ENCODE assay signal across 1 cellular context in the genomic region with DNA sequence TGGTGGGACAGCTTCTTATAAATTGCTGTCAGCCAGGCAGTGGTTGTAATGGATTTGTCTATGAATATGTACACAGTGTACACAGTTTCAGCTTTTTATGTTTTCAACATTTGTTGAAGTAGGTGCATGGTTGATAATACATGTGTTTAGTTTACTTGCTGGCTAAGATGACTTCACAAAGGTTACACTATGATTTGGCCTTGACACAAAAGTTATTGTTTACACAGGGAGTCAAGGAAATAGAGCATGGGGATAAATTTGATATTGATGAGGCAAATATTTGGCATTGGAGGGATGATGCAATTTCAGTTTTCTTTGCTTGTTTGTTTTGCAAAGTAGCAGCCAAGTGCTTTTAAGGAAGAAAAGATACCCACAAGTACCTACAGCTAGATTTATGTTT.
A peak's percentile ranks its signal among the peaks of the same experiment; 100 is the strongest.
TF ChIP-seq lines count a peak whose summit lies in the region.

No MANE protein-coding gene starts in this region.

TF ChIP-seq in HepG2, 621 proteins besides CTCF, POLR2A, EP300 and RAD21 (continued from another document and continues in another):
- TF ChIP-seq POLR2G (IDR thresholded peaks at IDR 0.05; ENCODE audit: low read depth, low read length): no peak
- TF ChIP-seq, protein P1, sequence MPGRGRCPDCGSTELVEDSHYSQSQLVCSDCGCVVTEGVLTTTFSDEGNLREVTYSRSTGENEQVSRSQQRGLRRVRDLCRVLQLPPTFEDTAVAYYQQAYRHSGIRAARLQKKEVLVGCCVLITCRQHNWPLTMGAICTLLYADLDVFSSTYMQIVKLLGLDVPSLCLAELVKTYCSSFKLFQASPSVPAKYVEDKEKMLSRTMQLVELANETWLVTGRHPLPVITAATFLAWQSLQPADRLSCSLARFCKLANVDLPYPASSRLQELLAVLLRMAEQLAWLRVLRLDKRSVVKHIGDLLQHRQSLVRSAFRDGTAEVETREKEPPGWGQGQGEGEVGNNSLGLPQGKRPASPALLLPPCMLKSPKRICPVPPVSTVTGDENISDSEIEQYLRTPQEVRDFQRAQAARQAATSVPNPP (CRISPR knock-in tag; IDR thresholded peaks at IDR 0.05): no peak
- TF ChIP-seq, protein P2, sequence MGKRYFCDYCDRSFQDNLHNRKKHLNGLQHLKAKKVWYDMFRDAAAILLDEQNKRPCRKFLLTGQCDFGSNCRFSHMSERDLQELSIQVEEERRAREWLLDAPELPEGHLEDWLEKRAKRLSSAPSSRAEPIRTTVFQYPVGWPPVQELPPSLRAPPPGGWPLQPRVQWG (CRISPR knock-in tag; IDR thresholded peaks at IDR 0.05; ENCODE audit: borderline replicate concordance, low read depth): no peak
- TF ChIP-seq REPIN1 (CRISPR knock-in tag; IDR thresholded peaks at IDR 0.05; ENCODE audit: borderline replicate concordance, low read depth): no peak
- no peak for TF ChIP-seq ZNF546 (CRISPR knock-in tag; conservative IDR thresholded peaks at IDR 0.05)
- TF ChIP-seq ZNF737 (CRISPR knock-in tag; IDR thresholded peaks at IDR 0.05; ENCODE audit: borderline replicate concordance): no peak
- TF ChIP-seq KLF16 (CRISPR knock-in tag; IDR thresholded peaks at IDR 0.05): peak in 1 of 2 experiments; percentile 68; a peak in 1 of 4 replicates
- peak; percentile 76 for TF ChIP-seq RXRB (CRISPR knock-in tag; IDR thresholded peaks at IDR 0.05; ENCODE audit: borderline replicate concordance)
- TF ChIP-seq ZNF790 (CRISPR knock-in tag; IDR thresholded peaks at IDR 0.05; ENCODE audit: borderline replicate concordance): no peak
- TF ChIP-seq, protein P3, sequence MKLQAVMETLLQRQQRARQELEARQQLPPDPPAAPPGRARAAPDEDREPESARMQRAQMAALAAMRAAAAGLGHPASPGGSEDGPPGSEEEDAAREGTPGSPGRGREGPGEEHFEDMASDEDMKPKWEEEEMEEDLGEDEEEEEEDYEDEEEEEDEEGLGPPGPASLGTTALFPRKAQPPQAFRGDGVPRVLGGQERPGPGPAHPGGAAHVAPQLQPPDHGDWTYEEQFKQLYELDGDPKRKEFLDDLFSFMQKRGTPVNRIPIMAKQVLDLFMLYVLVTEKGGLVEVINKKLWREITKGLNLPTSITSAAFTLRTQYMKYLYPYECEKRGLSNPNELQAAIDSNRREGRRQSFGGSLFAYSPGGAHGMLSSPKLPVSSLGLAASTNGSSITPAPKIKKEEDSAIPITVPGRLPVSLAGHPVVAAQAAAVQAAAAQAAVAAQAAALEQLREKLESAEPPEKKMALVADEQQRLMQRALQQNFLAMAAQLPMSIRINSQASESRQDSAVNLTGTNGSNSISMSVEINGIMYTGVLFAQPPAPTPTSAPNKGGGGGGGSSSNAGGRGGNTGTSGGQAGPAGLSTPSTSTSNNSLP (IDR thresholded peaks at IDR 0.05; ENCODE audit: low read depth, low read length): peak; percentile 98
- TF ChIP-seq, protein P4, sequence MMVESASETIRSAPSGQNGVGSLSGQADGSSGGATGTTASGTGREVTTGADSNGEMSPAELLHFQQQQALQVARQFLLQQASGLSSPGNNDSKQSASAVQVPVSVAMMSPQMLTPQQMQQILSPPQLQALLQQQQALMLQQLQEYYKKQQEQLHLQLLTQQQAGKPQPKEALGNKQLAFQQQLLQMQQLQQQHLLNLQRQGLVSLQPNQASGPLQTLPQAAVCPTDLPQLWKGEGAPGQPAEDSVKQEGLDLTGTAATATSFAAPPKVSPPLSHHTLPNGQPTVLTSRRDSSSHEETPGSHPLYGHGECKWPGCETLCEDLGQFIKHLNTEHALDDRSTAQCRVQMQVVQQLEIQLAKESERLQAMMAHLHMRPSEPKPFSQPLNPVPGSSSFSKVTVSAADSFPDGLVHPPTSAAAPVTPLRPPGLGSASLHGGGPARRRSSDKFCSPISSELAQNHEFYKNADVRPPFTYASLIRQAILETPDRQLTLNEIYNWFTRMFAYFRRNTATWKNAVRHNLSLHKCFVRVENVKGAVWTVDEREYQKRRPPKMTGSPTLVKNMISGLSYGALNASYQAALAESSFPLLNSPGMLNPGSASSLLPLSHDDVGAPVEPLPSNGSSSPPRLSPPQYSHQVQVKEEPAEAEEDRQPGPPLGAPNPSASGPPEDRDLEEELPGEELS (CRISPR knock-in tag; IDR thresholded peaks at IDR 0.05): peak; percentile 63; the same call in 1 of the 2 replicates
- TF ChIP-seq, protein P5, sequence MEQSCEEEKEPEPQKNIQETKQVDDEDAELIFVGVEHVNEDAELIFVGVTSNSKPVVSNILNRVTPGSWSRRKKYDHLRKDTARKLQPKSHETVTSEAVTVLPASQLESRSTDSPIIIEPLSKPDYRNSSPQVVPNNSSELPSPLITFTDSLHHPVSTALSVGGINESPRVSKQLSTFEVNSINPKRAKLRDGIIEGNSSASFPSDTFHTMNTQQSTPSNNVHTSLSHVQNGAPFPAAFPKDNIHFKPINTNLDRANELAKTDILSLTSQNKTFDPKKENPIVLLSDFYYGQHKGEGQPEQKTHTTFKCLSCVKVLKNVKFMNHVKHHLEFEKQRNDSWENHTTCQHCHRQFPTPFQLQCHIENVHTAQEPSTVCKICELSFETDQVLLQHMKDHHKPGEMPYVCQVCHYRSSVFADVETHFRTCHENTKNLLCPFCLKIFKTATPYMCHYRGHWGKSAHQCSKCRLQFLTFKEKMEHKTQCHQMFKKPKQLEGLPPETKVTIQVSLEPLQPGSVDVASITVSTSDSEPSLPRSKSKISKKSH (CRISPR knock-in tag; IDR thresholded peaks at IDR 0.05; ENCODE audit: borderline replicate concordance): no peak
- TF ChIP-seq SOX5 (CRISPR knock-in tag; IDR thresholded peaks at IDR 0.05; ENCODE audit: borderline replicate concordance): peak; percentile 71; the same call in 1 of the 2 replicates
- TF ChIP-seq, protein P6, sequence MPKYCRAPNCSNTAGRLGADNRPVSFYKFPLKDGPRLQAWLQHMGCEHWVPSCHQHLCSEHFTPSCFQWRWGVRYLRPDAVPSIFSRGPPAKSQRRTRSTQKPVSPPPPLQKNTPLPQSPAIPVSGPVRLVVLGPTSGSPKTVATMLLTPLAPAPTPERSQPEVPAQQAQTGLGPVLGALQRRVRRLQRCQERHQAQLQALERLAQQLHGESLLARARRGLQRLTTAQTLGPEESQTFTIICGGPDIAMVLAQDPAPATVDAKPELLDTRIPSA (CRISPR knock-in tag; IDR thresholded peaks at IDR 0.05; ENCODE audit: borderline replicate concordance): no peak
- TF ChIP-seq, protein P7, sequence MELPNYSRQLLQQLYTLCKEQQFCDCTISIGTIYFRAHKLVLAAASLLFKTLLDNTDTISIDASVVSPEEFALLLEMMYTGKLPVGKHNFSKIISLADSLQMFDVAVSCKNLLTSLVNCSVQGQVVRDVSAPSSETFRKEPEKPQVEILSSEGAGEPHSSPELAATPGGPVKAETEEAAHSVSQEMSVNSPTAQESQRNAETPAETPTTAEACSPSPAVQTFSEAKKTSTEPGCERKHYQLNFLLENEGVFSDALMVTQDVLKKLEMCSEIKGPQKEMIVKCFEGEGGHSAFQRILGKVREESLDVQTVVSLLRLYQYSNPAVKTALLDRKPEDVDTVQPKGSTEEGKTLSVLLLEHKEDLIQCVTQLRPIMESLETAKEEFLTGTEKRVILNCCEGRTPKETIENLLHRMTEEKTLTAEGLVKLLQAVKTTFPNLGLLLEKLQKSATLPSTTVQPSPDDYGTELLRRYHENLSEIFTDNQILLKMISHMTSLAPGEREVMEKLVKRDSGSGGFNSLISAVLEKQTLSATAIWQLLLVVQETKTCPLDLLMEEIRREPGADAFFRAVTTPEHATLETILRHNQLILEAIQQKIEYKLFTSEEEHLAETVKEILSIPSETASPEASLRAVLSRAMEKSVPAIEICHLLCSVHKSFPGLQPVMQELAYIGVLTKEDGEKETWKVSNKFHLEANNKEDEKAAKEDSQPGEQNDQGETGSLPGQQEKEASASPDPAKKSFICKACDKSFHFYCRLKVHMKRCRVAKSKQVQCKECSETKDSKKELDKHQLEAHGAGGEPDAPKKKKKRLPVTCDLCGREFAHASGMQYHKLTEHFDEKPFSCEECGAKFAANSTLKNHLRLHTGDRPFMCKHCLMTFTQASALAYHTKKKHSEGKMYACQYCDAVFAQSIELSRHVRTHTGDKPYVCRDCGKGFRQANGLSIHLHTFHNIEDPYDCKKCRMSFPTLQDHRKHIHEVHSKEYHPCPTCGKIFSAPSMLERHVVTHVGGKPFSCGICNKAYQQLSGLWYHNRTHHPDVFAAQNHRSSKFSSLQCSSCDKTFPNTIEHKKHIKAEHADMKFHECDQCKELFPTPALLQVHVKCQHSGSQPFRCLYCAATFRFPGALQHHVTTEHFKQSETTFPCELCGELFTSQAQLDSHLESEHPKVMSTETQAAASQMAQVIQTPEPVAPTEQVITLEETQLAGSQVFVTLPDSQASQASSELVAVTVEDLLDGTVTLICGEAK (IDR thresholded peaks at IDR 0.05): no peak
- TF ChIP-seq, protein P7 (CRISPR knock-in tag; IDR thresholded peaks at IDR 0.05): no peak
- peak; percentile 52; the same call in 1 of the 2 replicates for TF ChIP-seq TCF7 (IDR thresholded peaks at IDR 0.05; ENCODE audit: low read depth)
- TF ChIP-seq, protein P8, sequence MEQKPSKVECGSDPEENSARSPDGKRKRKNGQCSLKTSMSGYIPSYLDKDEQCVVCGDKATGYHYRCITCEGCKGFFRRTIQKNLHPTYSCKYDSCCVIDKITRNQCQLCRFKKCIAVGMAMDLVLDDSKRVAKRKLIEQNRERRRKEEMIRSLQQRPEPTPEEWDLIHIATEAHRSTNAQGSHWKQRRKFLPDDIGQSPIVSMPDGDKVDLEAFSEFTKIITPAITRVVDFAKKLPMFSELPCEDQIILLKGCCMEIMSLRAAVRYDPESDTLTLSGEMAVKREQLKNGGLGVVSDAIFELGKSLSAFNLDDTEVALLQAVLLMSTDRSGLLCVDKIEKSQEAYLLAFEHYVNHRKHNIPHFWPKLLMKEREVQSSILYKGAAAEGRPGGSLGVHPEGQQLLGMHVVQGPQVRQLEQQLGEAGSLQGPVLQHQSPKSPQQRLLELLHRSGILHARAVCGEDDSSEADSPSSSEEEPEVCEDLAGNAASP (CRISPR knock-in tag; IDR thresholded peaks at IDR 0.05; ENCODE audit: borderline replicate concordance): no peak
- TF ChIP-seq, protein P9, sequence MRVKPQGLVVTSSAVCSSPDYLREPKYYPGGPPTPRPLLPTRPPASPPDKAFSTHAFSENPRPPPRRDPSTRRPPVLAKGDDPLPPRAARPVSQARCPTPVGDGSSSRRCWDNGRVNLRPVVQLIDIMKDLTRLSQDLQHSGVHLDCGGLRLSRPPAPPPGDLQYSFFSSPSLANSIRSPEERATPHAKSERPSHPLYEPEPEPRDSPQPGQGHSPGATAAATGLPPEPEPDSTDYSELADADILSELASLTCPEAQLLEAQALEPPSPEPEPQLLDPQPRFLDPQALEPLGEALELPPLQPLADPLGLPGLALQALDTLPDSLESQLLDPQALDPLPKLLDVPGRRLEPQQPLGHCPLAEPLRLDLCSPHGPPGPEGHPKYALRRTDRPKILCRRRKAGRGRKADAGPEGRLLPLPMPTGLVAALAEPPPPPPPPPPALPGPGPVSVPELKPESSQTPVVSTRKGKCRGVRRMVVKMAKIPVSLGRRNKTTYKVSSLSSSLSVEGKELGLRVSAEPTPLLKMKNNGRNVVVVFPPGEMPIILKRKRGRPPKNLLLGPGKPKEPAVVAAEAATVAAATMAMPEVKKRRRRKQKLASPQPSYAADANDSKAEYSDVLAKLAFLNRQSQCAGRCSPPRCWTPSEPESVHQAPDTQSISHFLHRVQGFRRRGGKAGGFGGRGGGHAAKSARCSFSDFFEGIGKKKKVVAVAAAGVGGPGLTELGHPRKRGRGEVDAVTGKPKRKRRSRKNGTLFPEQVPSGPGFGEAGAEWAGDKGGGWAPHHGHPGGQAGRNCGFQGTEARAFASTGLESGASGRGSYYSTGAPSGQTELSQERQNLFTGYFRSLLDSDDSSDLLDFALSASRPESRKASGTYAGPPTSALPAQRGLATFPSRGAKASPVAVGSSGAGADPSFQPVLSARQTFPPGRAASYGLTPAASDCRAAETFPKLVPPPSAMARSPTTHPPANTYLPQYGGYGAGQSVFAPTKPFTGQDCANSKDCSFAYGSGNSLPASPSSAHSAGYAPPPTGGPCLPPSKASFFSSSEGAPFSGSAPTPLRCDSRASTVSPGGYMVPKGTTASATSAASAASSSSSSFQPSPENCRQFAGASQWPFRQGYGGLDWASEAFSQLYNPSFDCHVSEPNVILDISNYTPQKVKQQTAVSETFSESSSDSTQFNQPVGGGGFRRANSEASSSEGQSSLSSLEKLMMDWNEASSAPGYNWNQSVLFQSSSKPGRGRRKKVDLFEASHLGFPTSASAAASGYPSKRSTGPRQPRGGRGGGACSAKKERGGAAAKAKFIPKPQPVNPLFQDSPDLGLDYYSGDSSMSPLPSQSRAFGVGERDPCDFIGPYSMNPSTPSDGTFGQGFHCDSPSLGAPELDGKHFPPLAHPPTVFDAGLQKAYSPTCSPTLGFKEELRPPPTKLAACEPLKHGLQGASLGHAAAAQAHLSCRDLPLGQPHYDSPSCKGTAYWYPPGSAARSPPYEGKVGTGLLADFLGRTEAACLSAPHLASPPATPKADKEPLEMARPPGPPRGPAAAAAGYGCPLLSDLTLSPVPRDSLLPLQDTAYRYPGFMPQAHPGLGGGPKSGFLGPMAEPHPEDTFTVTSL (CRISPR knock-in tag; IDR thresholded peaks at IDR 0.05; ENCODE audit: borderline replicate concordance): peak; percentile 54; the same call in 1 of the 2 replicates
